In the genomic region with DNA sequence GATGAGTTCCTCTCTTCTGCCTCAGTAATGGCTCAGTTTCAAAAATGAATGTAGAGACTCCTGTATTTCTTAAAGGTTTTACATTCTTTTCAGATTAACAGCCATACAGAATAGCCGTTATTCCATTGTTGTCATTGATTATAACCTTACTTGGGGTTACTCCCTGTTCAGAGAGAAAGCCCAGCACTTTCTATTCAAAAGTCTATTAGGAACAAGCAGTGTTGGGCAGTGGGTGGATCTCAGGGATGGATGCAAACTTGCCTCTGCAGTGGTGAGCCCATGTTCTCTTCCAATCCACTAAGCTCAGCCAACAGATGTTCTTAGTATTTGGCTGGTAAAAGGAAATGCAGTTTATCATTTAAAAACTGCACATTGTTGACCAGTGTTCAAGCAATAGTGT, we compare ENCODE assay signal across 25 cellular contexts.
"Had no signal": no experiment of that assay in that cellular context is flagged by ENCODE, and none has a peak within 500 bp of the region (broad histone marks: within the 10 kb centered on the region; RNA-seq: fewer than 3 reads in every experiment).

No MANE protein-coding gene starts in this region.

- H3K4me3 ChIP-seq: esophagus squamous epithelium, lower lobe of right lung, smooth muscle cell, thoracic aorta, tibial nerve, upper lobe of left lung, uterus had no signal

- H3K4me1 Mint-ChIP-seq: naive thymus-derived CD8-positive, alpha-beta T cell; nephron progenitor cell; stimulated activated memory B cell treated with anti-CD40 and anti-IgM and Interleukin-4, amounts not matched to agents 10 μg/mL and 1 μg/mL and 100 μg/mL, for 72 hours had no signal

- H3K9me3 ChIP-seq: esophagus squamous epithelium, lower lobe of right lung, thoracic aorta, tibial nerve, upper lobe of left lung, uterus had no signal

- H3K27me3 Mint-ChIP-seq: effector memory CD8-positive, alpha-beta T cell; naive thymus-derived CD8-positive, alpha-beta T cell; progenitor cell of endocrine pancreas; stimulated activated memory B cell treated with anti-CD40 and anti-IgM and Interleukin-4, amounts not matched to agents 10 μg/mL and 1 μg/mL and 100 μg/mL, for 72 hours had no signal

- ATAC-seq: effector memory CD8-positive, alpha-beta T cell; left ventricle myocardium superior; lower lobe of right lung; naive thymus-derived CD8-positive, alpha-beta T cell; sciatic nerve; stimulated activated memory B cell treated with anti-CD40 and anti-IgM and Interleukin-4, amounts not matched to agents 10 μg/mL and 1 μg/mL and 100 μg/mL, for 72 hours; stimulated activated naive CD8-positive, alpha-beta T cell treated with anti-CD3 and anti-CD28 coated beads, Interleukin-15, Interleukin-2, amounts not matched to agents 100 U/mL and 50 U/mL, for 24 hours had no signal

- H3K27ac ChIP-seq: esophagus squamous epithelium, lower lobe of right lung, parathyroid adenoma, thoracic aorta, upper lobe of left lung, uterus had no signal

- H3K36me3 Mint-ChIP-seq: naive thymus-derived CD8-positive, alpha-beta T cell; stimulated activated memory B cell treated with anti-CD40 and anti-IgM and Interleukin-4, amounts not matched to agents 10 μg/mL and 1 μg/mL and 100 μg/mL, for 72 hours had no signal

- H3K27ac Mint-ChIP-seq: effector memory CD8-positive, alpha-beta T cell; naive thymus-derived CD8-positive, alpha-beta T cell; nephron progenitor cell; progenitor cell of endocrine pancreas; stimulated activated memory B cell treated with anti-CD40 and anti-IgM and Interleukin-4, amounts not matched to agents 10 μg/mL and 1 μg/mL and 100 μg/mL, for 72 hours had no signal

- H3K36me3 ChIP-seq: esophagus squamous epithelium, lower lobe of right lung, thoracic aorta, tibial nerve, upper lobe of left lung, uterus had no signal

- H3K4me3 Mint-ChIP-seq: effector memory CD8-positive, alpha-beta T cell; naive thymus-derived CD8-positive, alpha-beta T cell; nephron progenitor cell; stimulated activated memory B cell treated with anti-CD40 and anti-IgM and Interleukin-4, amounts not matched to agents 10 μg/mL and 1 μg/mL and 100 μg/mL, for 72 hours had no signal

- H3K4me1 ChIP-seq: esophagus squamous epithelium, parathyroid adenoma, uterus had no signal

- H3K9me3 Mint-ChIP-seq: effector memory CD8-positive, alpha-beta T cell; naive thymus-derived CD8-positive, alpha-beta T cell; nephron progenitor cell; stimulated activated memory B cell treated with anti-CD40 and anti-IgM and Interleukin-4, amounts not matched to agents 10 μg/mL and 1 μg/mL and 100 μg/mL, for 72 hours had no signal

- DNase-seq: cerebellar nuclear complex; cortex of kidney; effector memory CD8-positive, alpha-beta T cell; erythroblast; esophagus squamous epithelium; hypothalamus; left ventricle myocardium superior; lower lobe of right lung; naive thymus-derived CD8-positive, alpha-beta T cell; nephron progenitor cell; occipital lobe; stimulated activated CD4-positive, alpha-beta T cell treated with anti-CD3 and anti-CD28 coated beads, Interleukin-12 subunit alpha, Interleukin-12 subunit beta, amount 100 ng/mL, for 4 hours; stimulated activated CD4-positive, alpha-beta T cell treated with anti-CD3 and anti-CD28 coated beads, Interleukin-2, amount 100 ng/mL, for 24 hours; stimulated activated CD4-positive, alpha-beta T cell treated with anti-CD3 and anti-CD28 coated beads, Interleukin-4, amount 100 ng/mL, for 24 hours; stimulated activated naive CD8-positive, alpha-beta T cell treated with anti-CD3 and anti-CD28 coated beads, Interleukin-15, Interleukin-2, amounts not matched to agents 100 U/mL and 50 U/mL, for 24 hours; substantia nigra; upper lobe of left lung; uterus had no signal

- H3K27me3 ChIP-seq: esophagus squamous epithelium, tibial nerve, upper lobe of left lung, uterus had no signal
